Comparison of ENCODE assay signal across 30 cellular contexts in the genomic region with DNA sequence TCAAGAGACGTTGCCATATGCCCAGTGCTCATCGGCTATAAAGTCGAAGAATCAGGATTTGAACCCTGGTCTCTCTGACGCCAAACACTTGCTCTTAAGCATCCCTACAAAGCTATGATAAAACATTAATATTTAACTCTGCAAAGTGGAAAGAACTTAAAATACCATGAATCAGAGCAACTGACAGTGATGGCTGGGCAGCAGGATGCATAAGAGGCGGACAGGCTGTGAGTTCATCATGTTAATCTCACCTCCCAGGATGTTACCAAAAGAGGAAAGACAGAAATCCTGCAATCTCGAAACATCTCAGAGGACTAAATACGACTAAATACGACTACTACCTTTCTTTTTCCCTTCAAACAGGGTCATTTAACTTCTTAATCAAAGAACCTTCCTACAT. TPM values are rescaled to one million over a fixed set of nuclear protein-coding genes. Genes with fewer than 3 reads are reported as not detected.
DNase-seq lines count a peak whose midpoint lies in the region; ATAC-seq and TF ChIP-seq lines count a peak whose summit lies in the region.
"Had no signal": no experiment of that assay in that cellular context is flagged by ENCODE, and none has a peak within 500 bp of the region (broad histone marks: within the 10 kb centered on the region; RNA-seq: fewer than 3 reads in every experiment).

No MANE protein-coding gene starts in this region.

- no peaks in the 10 kb centered on the region for H3K9me3 Mint-ChIP-seq in mesothelial cell of epicardium
- H3K9me3 Mint-ChIP-seq: IgD-negative memory B cell had no signal

- peak; percentile 77 for DNase-seq in ACHN
- DNase-seq in HK-2 (ENCODE audit: unreplicated experiment): peak; percentile 25
- DNase-seq in mesothelial cell of epicardium (ENCODE audit: low spot score in 2 of 2, unreplicated experiment in 2 of 2): no peak
- DNase-seq in activated CD8-positive, alpha-beta memory T cell treated with anti-CD3 and anti-CD28 coated beads for 24 hours: no peak
- DNase-seq: activated CD4-positive, alpha-beta T cell treated with anti-CD3 and anti-CD28 coated beads, Interleukin-2, amount 50 U/mL, for 1 hour; activated gamma-delta T cell; activated T-cell treated with anti-CD3 and anti-CD28 coated beads, Interleukin-2, amount 50 U/mL, for 4 hours; central memory CD4-positive, alpha-beta T cell; DMS153; esophagus squamous epithelium; gastrocnemius medialis; hypothalamus; NCI-H1092; NCI-H187; NCI-H2171; NCI-H510A; right cardiac atrium; RPMI8226; stomach; thyroid gland had no signal

- no peak overlapping the region for H3K9ac ChIP-seq in endocrine pancreas (ENCODE audit: control insufficient read depth, insufficient read depth, low read length)

- no peak for TF ChIP-seq CTCF in mesothelial cell of epicardium (IDR thresholded peaks at IDR 0.05; ENCODE audit: unreplicated experiment)

- H3K4me1 Mint-ChIP-seq in mesothelial cell of epicardium: peaks cover 60% of the 10 kb centered on the region

- H3K27me3 ChIP-seq in endocrine pancreas (ENCODE audit: control insufficient read depth, insufficient read depth, low read length): no peaks in the 10 kb centered on the region
- H3K27me3 ChIP-seq: esophagus squamous epithelium, gastrocnemius medialis, SJSA1, stomach, thyroid gland had no signal

- H3K36me3 Mint-ChIP-seq in mesothelial cell of epicardium: peaks cover 2% of the 10 kb centered on the region

- in situ Hi-C loops in ACHN (cut with HindIII; ENCODE audit: low pct_ligation_motif_present, low pct_unique_long_range_greater_than_20kb, low sequenced_read_pairs): no loop called here

- H3K4me3 ChIP-seq in endocrine pancreas (ENCODE audit: control insufficient read depth, insufficient read depth, low read length): peak overlapping the region; percentile 32
- H3K4me3 ChIP-seq: esophagus squamous epithelium, gastrocnemius medialis, SJSA1, stomach, thyroid gland had no signal

- H3K4me1 ChIP-seq in endocrine pancreas (ENCODE audit: control insufficient read depth, insufficient read depth, low read length): peaks cover 28% of the 10 kb centered on the region

- no peak overlapping the region for H3K4me3 Mint-ChIP-seq in mesothelial cell of epicardium
- H3K4me3 Mint-ChIP-seq: activated T-cell treated with anti-CD3 and anti-CD28 coated beads, Interleukin-2, amount 50 U/mL, for 4 hours; memory B cell; WTC11 had no signal

- H3K27ac Mint-ChIP-seq in mesothelial cell of epicardium: peak overlapping the region; percentile 45
- H3K27ac Mint-ChIP-seq: memory B cell, WTC11 had no signal

- H3K9me3 ChIP-seq in endocrine pancreas (ENCODE audit: control insufficient read depth, low read length): no peaks in the 10 kb centered on the region
- H3K9me3 ChIP-seq: esophagus squamous epithelium, gastrocnemius medialis, SJSA1, stomach, thyroid gland had no signal

- ATAC-seq in GM21737 (IDR thresholded peaks at IDR 0.05; ENCODE audit: unreplicated experiment) (no peak), GM19023 (IDR thresholded peaks at IDR 0.05; ENCODE audit: unreplicated experiment) (no peak), GM18517 (IDR thresholded peaks at IDR 0.05; ENCODE audit: unreplicated experiment) (no peak)
- ATAC-seq: activated T-cell treated with anti-CD3 and anti-CD28 coated beads, Interleukin-2, amount 50 U/mL, for 4 hours; gastrocnemius medialis; HCT116; left lobe of liver; right cardiac atrium; WTC11 had no signal

- H3K36me3 ChIP-seq in endocrine pancreas (ENCODE audit: control insufficient read depth, insufficient read depth, low read length): no peaks in the 10 kb centered on the region
- H3K36me3 ChIP-seq: esophagus squamous epithelium, gastrocnemius medialis, stomach, thyroid gland had no signal

- H3K27me3 Mint-ChIP-seq in mesothelial cell of epicardium (ENCODE audit: low read depth): no peaks in the 10 kb centered on the region
- H3K27me3 Mint-ChIP-seq: IgD-negative memory B cell, memory B cell had no signal

RNA-seq across cellular contexts. Expression of gene DICER1, which starts 5.8 kb away (rescaled TPM):
- 148 to 155 TPM (median 155 TPM) in 3 replicates for total RNA-seq in mesothelial cell of epicardium

Comparison
In these comparisons a context has a peak if more than half of its experiments do, and no peak if none do; other contexts are left out.
1. DNase-seq: peak in ACHN (single experiment) and HK-2 (single experiment); none in mesothelial cell of epicardium (0 of 2) and activated CD8-positive, alpha-beta memory T cell treated with anti-CD3 and anti-CD28 coated beads for 24 hours (single experiment).